Comparison of ENCODE assay signal across 9 cellular contexts in genomic region chr16:57590654-57591085, GRCh38. TPM values are rescaled to one million over a fixed set of nuclear protein-coding genes. Genes with fewer than 3 reads are reported as not detected.
DNase-seq lines count a peak whose midpoint lies in the region; TF ChIP-seq lines count a peak whose summit lies in the region.
"Had no signal": no experiment of that assay in that cellular context is flagged by ENCODE, and none has a peak within 500 bp of the region (broad histone marks: within the 10 kb centered on the region; RNA-seq: fewer than 3 reads in every experiment).

No MANE protein-coding gene starts in this region.

- H3K9me3 ChIP-seq in breast epithelium (peaks cover 0 to 3% of the 10 kb centered on the region in 2 donors), SJSA1 (replicated peaks) (0 out of 2 replicates have a peak, but pooled peaks cover 2% of the 10 kb centered on the region)

- no peaks in the 10 kb centered on the region for H3K36me3 Mint-ChIP-seq in MCF 10A (ENCODE audit: insufficient read depth, unreplicated experiment)

- H3K27ac ChIP-seq in breast epithelium (peak overlapping the region in 1 of 2 donors; percentile 63), SJSA1 (peak overlapping the region; percentile 24)
- H3K27ac ChIP-seq: parathyroid adenoma had no signal

- H3K36me3 ChIP-seq in breast epithelium (no peaks in the 10 kb centered on the region), SJSA1 (no peaks in the 10 kb centered on the region)

- TF ChIP-seq POLR2A in breast epithelium (IDR thresholded peaks at IDR 0.05) = no peak

- CTCF ChIA-PET in MCF 10A (lab: Yijun Ruan, JAX) = interaction anchor here (0.6 to 6.3 kb wide), 15 partner anchors 9 to 398 kb away, joined by 3 to 72 read pairs (median 4); partner anchors contain the start of gene KATNB1

- H3K4me3 Mint-ChIP-seq in MCF 10A (ENCODE audit: unreplicated experiment) = no peak overlapping the region

- no peaks in the 10 kb centered on the region for H3K27me3 ChIP-seq in breast epithelium
- H3K27me3 ChIP-seq in SJSA1 (replicated peaks) = no peaks in the 10 kb centered on the region

- H3K4me3 ChIP-seq in breast epithelium (no peak overlapping the region), SJSA1 (no peak overlapping the region), fibroblast of villous mesenchyme (ENCODE audit: low read depth, low read length) (no peak overlapping the region)

- no peaks in the 10 kb centered on the region for H3K27me3 Mint-ChIP-seq in MCF 10A (ENCODE audit: insufficient read depth, unreplicated experiment)

- peak overlapping the region; percentile 36 for H3K27ac Mint-ChIP-seq in MCF 10A (ENCODE audit: low read depth, unreplicated experiment)

- H3K4me1 Mint-ChIP-seq in MCF 10A (ENCODE audit: insufficient read depth, unreplicated experiment) = peaks cover 14% of the 10 kb centered on the region

- H3K4me1 ChIP-seq in breast epithelium (no peaks in the 10 kb centered on the region), SJSA1 (replicated peaks) (peaks cover 16% of the 10 kb centered on the region)
- H3K4me1 ChIP-seq: parathyroid adenoma had no signal

- peak; percentile 64 for DNase-seq in MCF 10A (ENCODE audit: unreplicated experiment)
- DNase-seq in breast epithelium (ENCODE audit: low spot score in 2 of 2) = no peak
- peak; percentile 44 to 46 for DNase-seq in SJSA1 (ENCODE audit: low read depth in 1 of 2, low spot score in 2 of 2)
- peak; percentile 68 for DNase-seq in fibroblast of villous mesenchyme (ENCODE audit: low read depth)
- DNase-seq in stromal cell of bone marrow (ENCODE audit: low read depth) = peak; percentile 18
- no peak for DNase-seq in effector CD8-positive, alpha-beta T cell (lab: John Stamatoyannopoulos, UW)
- DNase-seq in NCI-H146 (lab: John Stamatoyannopoulos, UW) = no peak
- DNase-seq in stimulated activated CD8-positive, alpha-beta memory T cell treated with anti-CD3 and anti-CD28 coated beads, Interleukin-4, amount 100 ng/mL, for 48 hours = no peak

- no peaks in the 10 kb centered on the region for H3K9me3 Mint-ChIP-seq in MCF 10A (ENCODE audit: unreplicated experiment)

- no peak for TF ChIP-seq CTCF in MCF 10A (IDR thresholded peaks at IDR 0.05; ENCODE audit: unreplicated experiment)
- TF ChIP-seq CTCF in breast epithelium (IDR thresholded peaks at IDR 0.05) = no peak
- TF ChIP-seq CTCF in fibroblast of villous mesenchyme (IDR thresholded peaks at IDR 0.05; ENCODE audit: insufficient read depth, low read depth, low read length) = no peak

- POLR2A ChIA-PET in MCF 10A (lab: Yijun Ruan, JAX) = interaction anchor here (0.7 to 1.8 kb wide), 3 partner anchors 59 to 278 kb away, joined by 3 to 9 read pairs (median 5); partner anchors contain the start of gene KATNB1

- no TSS peak for BruUV-seq in MCF 10A (replicated peaks; lab: Mats Ljungman, UMichigan)

- intact Hi-C loops in MCF 10A (cut with micrococcal nuclease) (loop anchor here (1.0 to 5.0 kb wide), 4 partner anchors 38 to 147 kb away; partner anchors contain the start of genes ADGRG1 and KATNB1), breast epithelium (cut with DNase I; ENCODE audit: low total_unique reads) (no loop called here)

RNA-seq across cellular contexts. Expression of gene ADGRG1, which starts 37.8 kb away (rescaled TPM):
- total RNA-seq in MCF 10A (2022) (10.1 and 10.2 TPM in 2 replicates), breast epithelium (10 to 100 TPM in 2 of 3 donors, 1 to 10 TPM in 1; 9.4 to 54.1 (median 34.0) TPM), fibroblast of villous mesenchyme (0.97 and 1.3 TPM in 2 replicates)
- total RNA-seq in SJSA1 (2014; rRNA removed; shearing (Covaris generic)) = 0.47 TPM in 1 of 2 replicates, not detected in the other

RNA-seq across cellular contexts. Expression of gene ADGRG5, which starts 48.2 kb away (rescaled TPM):
- not detected in 2 replicates for total RNA-seq in MCF 10A (2022)
- total RNA-seq in breast epithelium = 1 to 10 TPM in 1 of 3 donors, under 1 TPM in 1, not detected in 1; 0.66 to 1.0 TPM
- not detected in 2 replicates for total RNA-seq in SJSA1 (2014; rRNA removed; shearing (Covaris generic))
- total RNA-seq in fibroblast of villous mesenchyme = not detected in 2 replicates

RNA-seq across cellular contexts. Expression of gene CCDC102A, which starts 54.3 kb away (rescaled TPM):
- 3.8 and 4.1 TPM in 2 replicates for total RNA-seq in MCF 10A (2022)
- total RNA-seq in breast epithelium = 10 to 100 TPM in 2 of 3 donors, 1 to 10 TPM in 1; 6.7 to 15.1 (median 12.1) TPM
- 13.4 and 24.5 TPM in 2 replicates for total RNA-seq in SJSA1 (2014; rRNA removed; shearing (Covaris generic))
- 11.6 and 15.1 TPM in 2 replicates for total RNA-seq in fibroblast of villous mesenchyme

Comparison
In these comparisons a context has a peak if more than half of its experiments do, and no peak if none do; other contexts are left out.
1. DNase-seq: peak in MCF 10A (single experiment), SJSA1 (2 of 2), fibroblast of villous mesenchyme (single experiment) and stromal cell of bone marrow (single experiment); none in breast epithelium (0 of 2), effector CD8-positive, alpha-beta T cell (single experiment), NCI-H146 (single experiment) and stimulated activated CD8-positive, alpha-beta memory T cell treated with anti-CD3 and anti-CD28 coated beads, Interleukin-4, amount 100 ng/mL, for 48 hours (single experiment).